Comparison of ENCODE assay signal across 37 cellular contexts in the genomic region with DNA sequence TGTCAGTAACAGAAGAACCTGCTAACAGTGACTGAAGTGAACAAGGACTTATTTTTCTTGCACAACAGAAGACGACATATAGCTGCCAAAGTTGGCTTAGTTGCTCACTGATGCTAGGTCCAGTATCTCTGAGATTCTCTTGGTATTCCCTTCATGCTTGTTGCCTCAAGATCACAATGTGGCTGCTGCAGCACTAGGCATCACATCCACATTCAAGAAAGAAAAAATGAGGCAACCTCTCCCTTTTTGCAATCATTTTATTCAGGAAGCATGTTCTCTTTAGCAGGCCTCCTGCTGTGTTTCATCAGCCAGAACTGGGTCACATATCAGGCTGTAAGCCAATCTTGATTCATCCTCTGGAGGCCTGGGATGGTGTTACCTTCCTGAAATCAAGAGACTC. TPM values are rescaled to one million over a fixed set of nuclear protein-coding genes. Genes with fewer than 3 reads are reported as not detected.
"Had no signal": no experiment of that assay in that cellular context is flagged by ENCODE, and none has a peak within 500 bp of the region (broad histone marks: within the 10 kb centered on the region; RNA-seq: fewer than 3 reads in every experiment).

No MANE protein-coding gene starts in this region.

- H3K9me3 ChIP-seq: MG63 had no signal

- H3K36me3 ChIP-seq: MG63 had no signal

- DNase-seq: Karpas-422, Kasumi-1, MG63, MM.1S, MV-4-11, NCI-H1048, NCI-H1092, NCI-H1092 treated with DMSO at 0.1 percent for 48 hours, NCI-H1105, NCI-H1105 treated with DMSO at 0.1 percent for 48 hours, NCI-H1417, NCI-H1417 treated with DMSO at 0.1 percent for 48 hours, NCI-H1436, NCI-H1436 treated with DMSO at 0.1 percent for 48 hours, NCI-H146, NCI-H1694, NCI-H1694 treated with DMSO at 0.1 percent for 48 hours, NCI-H187, NCI-H187 treated with DMSO at 0.1 percent for 48 hours, NCI-H1930, NCI-H2029, NCI-H2029 treated with DMSO at 0.1 percent for 48 hours, NCI-H2081, NCI-H2081 treated with DMSO at 0.1 percent for 48 hours, NCI-H2107, NCI-H2171, NCI-H2171 treated with DMSO at 0.1 percent for 48 hours, NCI-H2227 treated with DMSO at 0.1 percent for 48 hours, NCI-H226, NCI-H345, NCI-H446, NCI-H446 treated with DMSO at 0.1 percent for 48 hours, NCI-H510A, NCI-H510A treated with DMSO at 0.1 percent for 48 hours, NCI-H524 had no signal

- H3K27me3 ChIP-seq: MG63 had no signal

- H3K4me3 ChIP-seq: MG63 had no signal

RNA-seq across cellular contexts. Expression of gene MAPK4, which starts 11.7 kb away (rescaled TPM):
- total RNA-seq: LHCN-M2, M059J had no signal
